ENCODE assay signal across 8 cellular contexts in genomic region chr16:739560-740458, GRCh38. TPM values are rescaled to one million over a fixed set of nuclear protein-coding genes. Genes with fewer than 3 reads are reported as not detected.
DNase-seq lines count a peak whose midpoint lies in the region; ATAC-seq and TF ChIP-seq lines count a peak whose summit lies in the region.

No MANE protein-coding gene starts in this region.

- no peak for TF ChIP-seq POLR2A in HCT116 (IDR thresholded peaks at IDR 0.05; ENCODE audit: borderline replicate concordance, extremely low read depth, insufficient read depth, insufficient read length)

- H3K27me3 ChIP-seq in HCT116 (ENCODE audit: insufficient read depth, low read length) (no peaks in the 10 kb centered on the region), skeletal muscle tissue (ENCODE audit: control insufficient read depth in 3 of 3, insufficient read depth in 3 of 3, low read length in 3 of 3) (peaks cover 0 to 15% (median 4%) of the 10 kb centered on the region in 3 donors)

- DNase-seq in HCT116 (ENCODE audit: low read depth, low spot score) (no peak), WTC11 (ENCODE audit: low spot score) (no peak), left ventricle myocardium superior (no peak), SW480 (ENCODE audit: low spot score) (no peak), NCI-H524 (lab: John Stamatoyannopoulos, UW) (no peak), mesenteric fat pad (ENCODE audit: low spot score) (no peak), SKM-1 treated with dmso at 0.1 percent for 144 hours (lab: John Stamatoyannopoulos, UW; ENCODE audit: unreplicated experiment) (no peak)

- no peaks in the 10 kb centered on the region for H4K20me1 ChIP-seq in HCT116 (ENCODE audit: insufficient read depth)

- H3K4me3 ChIP-seq in HCT116 (replicated peaks in 1 of 2; ENCODE audit: low read depth in 1 of 2, low read length in 2 of 2) (peak overlapping the region; percentile 84 to 90), skeletal muscle tissue (ENCODE audit: low read length in 3 of 3) (peak overlapping the region; percentile 72 to 86 (median 81))

- RAD21 ChIA-PET in HCT116 (lab: Charles Lee; ENCODE audit: low non-redundant PET in 1 of 2, low total read pairs in 2 of 2, uncharacterized antibody in 2 of 2, unreplicated experiment in 2 of 2) = interaction anchor here in 1 of 2 experiments (1.4 kb wide), 1 partner anchor 21 kb away, joined by 5 read pairs; the partner anchor contains the start of gene MSLN

- no peaks in the 10 kb centered on the region for H3K9me2 ChIP-seq in HCT116 (ENCODE audit: insufficient read depth)

- intact Hi-C loops in HCT116 (cut with micrococcal nuclease) (no loop called here), left ventricle myocardium superior (cut with micrococcal nuclease) (no loop called here)

- H3K79me2 ChIP-seq in HCT116 (ENCODE audit: insufficient read depth, low read length) = peaks cover 12% of the 10 kb centered on the region; the same call in 1 of the 2 replicates

- ATAC-seq in HCT116 = peak; percentile 20; the same call in 1 of the 2 replicates
- no peak for ATAC-seq in WTC11
- peak; percentile 2 for ATAC-seq in left ventricle myocardium superior

- H3K4me1 ChIP-seq in HCT116 (ENCODE audit: control insufficient read depth in 1 of 2, insufficient read depth in 2 of 2, low read length in 2 of 2) (peaks cover 8 to 21% of the 10 kb centered on the region in 2 experiments), skeletal muscle tissue (ENCODE audit: control insufficient read depth in 3 of 3, insufficient read depth in 3 of 3, low read length in 3 of 3) (peaks cover 13 to 16% (median 14%) of the 10 kb centered on the region in 3 donors)

- peak overlapping the region; percentile 95 for H3K4me2 ChIP-seq in HCT116 (ENCODE audit: low read length)

- H3K9ac ChIP-seq in HCT116 (ENCODE audit: low read length) (peak overlapping the region; percentile 90), skeletal muscle tissue (ENCODE audit: low read depth in 1 of 3, low read length in 3 of 3) (peak overlapping the region; percentile 83 to 92 (median 88))

- CTCF ChIA-PET in HCT116 (lab: Charles Lee) (interaction anchor here (1.4 to 2.2 kb wide), 2 partner anchors 11 kb away, joined by 7 to 9 read pairs; no protein-coding TSS in a partner anchor), WTC11 (lab: Charles Lee) (interaction anchor here (0.5 to 3.2 kb wide), 21 partner anchors 11 to 1043 kb away, joined by 3 to 28 read pairs (median 5); partner anchors contain the start of genes ANTKMT, CCDC78, CHTF18 and HAGHL)

- H3K9me3 ChIP-seq in HCT116 (ENCODE audit: control insufficient read depth in 1 of 2, insufficient read depth in 1 of 2, low read depth in 1 of 2, low read length in 2 of 2) = no peaks in the 10 kb centered on the region
- no peaks in the 10 kb centered on the region for H3K9me3 ChIP-seq in skeletal muscle tissue (ENCODE audit: control insufficient read depth in 3 of 3, low read length in 3 of 3)

- peak overlapping the region; percentile 7; the same call in 1 of the 2 replicates for H3K27ac Mint-ChIP-seq in WTC11

- H3K36me3 ChIP-seq in HCT116 (ENCODE audit: control insufficient read depth in 1 of 2, insufficient read depth in 2 of 2, low read length in 2 of 2) (peaks cover 6 to 14% of the 10 kb centered on the region in 2 experiments), skeletal muscle tissue (ENCODE audit: control insufficient read depth in 3 of 3, insufficient read depth in 3 of 3, low read length in 3 of 3) (peaks cover 31 to 33% (median 33%) of the 10 kb centered on the region in 3 donors)

- TF ChIP-seq CTCF in HCT116 (IDR thresholded peaks at IDR 0.05 in 2 of 3, conservative IDR thresholded peaks at IDR 0.05 in 1 of 3; ENCODE audit: borderline replicate concordance in 1 of 3, insufficient read depth in 1 of 3, low read depth in 2 of 3, low read length in 2 of 3) = no peak
- no peak for TF ChIP-seq CTCF in WTC11 (IDR thresholded peaks at IDR 0.05)

- no peak for TF ChIP-seq RAD21 in HCT116 (IDR thresholded peaks at IDR 0.05; ENCODE audit: low read depth)

- no TSS peak for BruUV-seq in HCT116 (replicated peaks; lab: Mats Ljungman, UMichigan)

- H3K27me3 Mint-ChIP-seq in WTC11 (ENCODE audit: low read depth) = no peaks in the 10 kb centered on the region

- H2AFZ ChIP-seq in HCT116 (ENCODE audit: low read depth, low read length, poor library complexity, severe bottlenecking) = no peak overlapping the region

- H3K4me1 Mint-ChIP-seq in WTC11 = peaks cover 14% of the 10 kb centered on the region

- no peaks in the 10 kb centered on the region for H3K9me3 Mint-ChIP-seq in WTC11

- POLR2A ChIA-PET in HCT116 (lab: Charles Lee) = interaction anchor here (0.7 to 1.4 kb wide), 3 partner anchors 12 to 19 kb away, joined by 3 to 5 read pairs (median 4); partner anchors contain the start of gene ANTKMT
- POLR2A ChIA-PET in WTC11 (lab: Charles Lee) = interaction anchor here (0.9 to 1.8 kb wide), 3 partner anchors 19 to 45 kb away, joined by 3 to 10 read pairs (median 4); partner anchors contain the start of genes ANTKMT and MSLN

- H3K27ac ChIP-seq in HCT116 (ENCODE audit: low read depth, low read length) (peak overlapping the region; percentile 62), skeletal muscle tissue (ENCODE audit: low read depth, low read length) (no peak overlapping the region)

- H3K36me3 Mint-ChIP-seq in WTC11 = peaks cover 9% of the 10 kb centered on the region; the same call in 1 of the 2 replicates

- H3K4me3 Mint-ChIP-seq in WTC11 = peak overlapping the region; percentile 74

TF ChIP-seq in HCT116, 20 proteins besides CTCF, POLR2A, EP300 and RAD21 (continues in another document):
- TF ChIP-seq JUND (IDR thresholded peaks at IDR 0.05) (no peak), ELF1 (IDR thresholded peaks at IDR 0.05; ENCODE audit: borderline replicate concordance, low read depth) (no peak), CBX3 (IDR thresholded peaks at IDR 0.05; ENCODE audit: low read depth) (no peak), FOSL1 (IDR thresholded peaks at IDR 0.05; ENCODE audit: low read depth) (no peak), ZFX (IDR thresholded peaks at IDR 0.05) (no peak), SIN3A (IDR thresholded peaks at IDR 0.05; ENCODE audit: low read depth) (no peak), ATF3 (IDR thresholded peaks at IDR 0.05) (no peak), EZH2 (IDR thresholded peaks at IDR 0.05) (no peak), MAX (IDR thresholded peaks at IDR 0.05) (no peak), CEBPB (IDR thresholded peaks at IDR 0.05; ENCODE audit: low read depth) (no peak), EGR1 (IDR thresholded peaks at IDR 0.05; ENCODE audit: low read depth) (no peak), SP1 (IDR thresholded peaks at IDR 0.05; ENCODE audit: low read depth) (no peak)

TF ChIP-seq in WTC11, 78 proteins besides CTCF, POLR2A, EP300 and RAD21 (continues in another document):
- no peak for TF ChIP-seq ZNF423 (CRISPR knock-in tag; IDR thresholded peaks at IDR 0.05)
- TF ChIP-seq TCF7 (CRISPR knock-in tag; IDR thresholded peaks at IDR 0.05; ENCODE audit: low read depth) = no peak
- no peak for TF ChIP-seq ZNF219 (CRISPR knock-in tag; IDR thresholded peaks at IDR 0.05; ENCODE audit: borderline replicate concordance)
- TF ChIP-seq ZNF396 (CRISPR knock-in tag; IDR thresholded peaks at IDR 0.05; ENCODE audit: borderline replicate concordance) = no peak
- TF ChIP-seq EMX1 (CRISPR knock-in tag; IDR thresholded peaks at IDR 0.05) = no peak
- TF ChIP-seq, protein P1, sequence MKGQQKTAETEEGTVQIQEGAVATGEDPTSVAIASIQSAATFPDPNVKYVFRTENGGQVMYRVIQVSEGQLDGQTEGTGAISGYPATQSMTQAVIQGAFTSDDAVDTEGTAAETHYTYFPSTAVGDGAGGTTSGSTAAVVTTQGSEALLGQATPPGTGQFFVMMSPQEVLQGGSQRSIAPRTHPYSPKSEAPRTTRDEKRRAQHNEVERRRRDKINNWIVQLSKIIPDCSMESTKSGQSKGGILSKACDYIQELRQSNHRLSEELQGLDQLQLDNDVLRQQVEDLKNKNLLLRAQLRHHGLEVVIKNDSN (CRISPR knock-in tag; IDR thresholded peaks at IDR 0.05) = no peak
- TF ChIP-seq ATF2 (CRISPR knock-in tag; IDR thresholded peaks at IDR 0.05; ENCODE audit: borderline replicate concordance, low read depth) = no peak

RNA-seq across cellular contexts. Expression of gene CIAO3, which starts 1.0 kb away (rescaled TPM):
- total RNA-seq in HCT116 (2021; ENCODE audit: unreplicated experiment) = 32.8 TPM
- polyA plus RNA-seq in HCT116 (2012) = 17.5 and 18.0 TPM in 2 replicates
- total RNA-seq in WTC11 (2021) = 32.8 to 50.9 TPM (median 32.8 TPM) in 3 replicates
- 34.5 TPM for total RNA-seq in left ventricle myocardium superior
- total RNA-seq in skeletal muscle tissue = 43.3 TPM
- 21.0 TPM for total RNA-seq in mesenteric fat pad

RNA-seq across cellular contexts. Expression of gene HAGHL, which starts 12.9 kb away (rescaled TPM):
- total RNA-seq in HCT116 (2021; ENCODE audit: unreplicated experiment) = 74.8 TPM
- polyA plus RNA-seq in HCT116 (2012) = 56.8 and 61.7 TPM in 2 replicates
- 38.4 to 41.7 TPM (median 39.4 TPM) in 3 replicates for total RNA-seq in WTC11 (2021)
- 13.6 TPM for total RNA-seq in left ventricle myocardium superior
- total RNA-seq in skeletal muscle tissue = 1.0 TPM
- 7.4 TPM for total RNA-seq in mesenteric fat pad

RNA-seq across cellular contexts. Expression of gene CCDC78, which starts 13.6 kb away (rescaled TPM):
- total RNA-seq in HCT116 (2021; ENCODE audit: unreplicated experiment) = 22.9 TPM
- polyA plus RNA-seq in HCT116 (2012) = 6.8 and 7.7 TPM in 2 replicates
- total RNA-seq in WTC11 (2021) = 19.4 to 20.8 TPM (median 20.2 TPM) in 3 replicates
- total RNA-seq in left ventricle myocardium superior = 0.50 TPM
- total RNA-seq in skeletal muscle tissue = not detected
- 1.0 TPM for total RNA-seq in mesenteric fat pad

RNA-seq across cellular contexts. Expression of gene ANTKMT, which starts 18.9 kb away (rescaled TPM):
- total RNA-seq in HCT116 (2021; ENCODE audit: unreplicated experiment) (65.4 TPM), WTC11 (2021) (40.6 to 43.1 TPM (median 43.0 TPM) in 3 replicates), left ventricle myocardium superior (31.2 TPM), skeletal muscle tissue (12.0 TPM), mesenteric fat pad (30.9 TPM)
- polyA plus RNA-seq in HCT116 (2012) = 27.5 and 33.3 TPM in 2 replicates

RNA-seq across cellular contexts. Expression of gene MSLN, which starts 20.7 kb away (rescaled TPM):
- 40.9 TPM for total RNA-seq in HCT116 (2021; ENCODE audit: unreplicated experiment)
- 76.1 and 104 TPM in 2 replicates for polyA plus RNA-seq in HCT116 (2012)
- total RNA-seq in WTC11 (2021) = 0.20 to 0.55 TPM (median 0.46 TPM) in 3 replicates
- total RNA-seq in left ventricle myocardium superior = 4.6 TPM
- total RNA-seq in skeletal muscle tissue = 1.0 TPM
- not detected for total RNA-seq in mesenteric fat pad

Comparison
In these comparisons a context has a peak if more than half of its experiments do, and no peak if none do; other contexts are left out.
1. RNA of gene CCDC78, which starts 13.6 kb away (total RNA-seq): 22.9 TPM in HCT116 (single experiment) and 19.4 to 20.8 TPM in WTC11; 1.0 TPM in mesenteric fat pad (single experiment), 0.50 TPM in left ventricle myocardium superior (single experiment) and not detected in skeletal muscle tissue (single experiment); every median in the first group is over 10 times any median in the second.